In the genomic region with DNA sequence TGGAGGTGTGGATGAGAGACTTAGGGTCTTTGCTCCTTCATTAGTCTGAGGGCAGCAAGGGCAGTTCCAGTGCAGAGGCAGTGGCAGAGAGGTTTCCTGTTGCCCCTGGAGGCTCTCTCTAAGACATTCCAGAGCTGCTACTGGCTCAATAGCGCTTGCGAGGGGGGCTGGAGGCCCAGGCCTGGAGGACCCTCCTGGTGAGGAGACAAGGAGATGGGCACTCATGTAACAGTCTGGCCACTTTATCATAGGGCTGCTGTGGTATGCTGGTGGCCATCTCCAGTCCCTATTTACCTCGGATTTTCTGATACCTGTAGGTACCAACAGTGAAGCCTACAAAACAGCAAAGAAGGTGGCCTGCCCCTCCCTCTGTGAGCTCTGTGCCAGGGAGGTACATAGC, we compare ENCODE assay signal across 9 cellular contexts. TPM values are rescaled to one million over a fixed set of nuclear protein-coding genes. Genes with fewer than 3 reads are reported as not detected.
"Had no signal": no experiment of that assay in that cellular context is flagged by ENCODE, and none has a peak within 500 bp of the region (broad histone marks: within the 10 kb centered on the region; RNA-seq: fewer than 3 reads in every experiment).

No MANE protein-coding gene starts in this region.

- DNase-seq: GDM1, GF-D8 had no signal

- FAIRE-seq: G401.6, GM12878, GM12891, GM12892, GM18507, GM19239 had no signal

- H3K4me3 ChIP-seq: GM12878 had no signal

- ATAC-seq: GM12878 had no signal

RNA-seq across cellular contexts. Expression of gene CLEC2A, which starts 12.7 kb away (rescaled TPM):
- total RNA-seq: G401, GM12878 had no signal
- polyA plus RNA-seq: GM12878 had no signal

RNA-seq across cellular contexts. Expression of gene KLRF2, which starts 38.2 kb away (rescaled TPM):
- total RNA-seq: G401, GM12878 had no signal

RNA-seq across cellular contexts. Expression of gene CLEC2B, which starts 50.3 kb away (rescaled TPM):
- total RNA-seq: G401 had no signal

RNA-seq across cellular contexts. Expression of gene CLEC12A, which starts 51.8 kb away (rescaled TPM):
- total RNA-seq: G401 had no signal
